7 cellular contexts compared by ENCODE assay signal in genomic region chr10:15860692-15861201, GRCh38. TPM values are rescaled to one million over a fixed set of nuclear protein-coding genes. Genes with fewer than 3 reads are reported as not detected.
DNase-seq lines count a peak whose midpoint lies in the region; ATAC-seq lines count a peak whose summit lies in the region.

No MANE protein-coding gene starts in this region.

- H3K4me3 ChIP-seq in HUES48 (ENCODE audit: low read depth, low read length) (peak overlapping the region; percentile 90), iPS-20b (ENCODE audit: low read length) (peak overlapping the region; percentile 93), stomach smooth muscle (ENCODE audit: low read length in 2 of 2) (peak overlapping the region; percentile 86 to 97)

- H3K27me3 ChIP-seq in HUES48 (ENCODE audit: control insufficient read depth, insufficient read depth, low read length) (peaks cover 41% of the 10 kb centered on the region), iPS-20b (ENCODE audit: insufficient read depth, low read length) (peaks cover 48% of the 10 kb centered on the region), stomach smooth muscle (ENCODE audit: control insufficient read depth in 1 of 2, insufficient read depth in 2 of 2, low read length in 2 of 2) (no peaks in the 10 kb centered on the region)

- H3K9me3 Mint-ChIP-seq in activated naive CD4-positive, alpha-beta T cell treated with anti-CD3 and anti-CD28 coated beads, Interleukin-2, amount 50 U/mL, for 72 hours: peaks cover 3 to 5% of the 10 kb centered on the region in 2 donors

- peaks cover 6% of the 10 kb centered on the region; the same call in 1 of the 2 replicates for H3K9me3 ChIP-seq in HUES48 (ENCODE audit: control insufficient read depth, insufficient read depth, low read length)
- peaks cover 9% of the 10 kb centered on the region for H3K9me3 ChIP-seq in iPS-20b (ENCODE audit: insufficient read depth, low read depth, low read length)
- H3K9me3 ChIP-seq in stomach smooth muscle (ENCODE audit: control insufficient read depth in 2 of 2, low read length in 2 of 2): no peaks in the 10 kb centered on the region

- DNase-seq in activated naive CD4-positive, alpha-beta T cell treated with anti-CD3 and anti-CD28 coated beads, Interleukin-2, amount 50 U/mL, for 72 hours (ENCODE audit: low spot score in 2 of 2): no peak
- DNase-seq in amniotic stem cell (lab: John Stamatoyannopoulos, UW) (no peak), NCI-H2227 (lab: John Stamatoyannopoulos, UW; ENCODE audit: unreplicated experiment) (no peak)

- H3K27ac ChIP-seq in HUES48 (ENCODE audit: low read depth, low read length) (no peak overlapping the region), iPS-20b (ENCODE audit: low read length) (no peak overlapping the region), stomach smooth muscle (ENCODE audit: low read length) (peak overlapping the region; percentile 49)

- H3K9ac ChIP-seq in HUES48 (ENCODE audit: low read depth, low read length) (no peak overlapping the region), iPS-20b (ENCODE audit: low read depth, low read length) (no peak overlapping the region), stomach smooth muscle (ENCODE audit: low read length in 2 of 2) (peak overlapping the region; percentile 73 to 81)

- H3K36me3 ChIP-seq in HUES48 (ENCODE audit: control insufficient read depth, insufficient read depth, low read length): no peaks in the 10 kb centered on the region
- H3K36me3 ChIP-seq in iPS-20b (ENCODE audit: insufficient read depth, low read depth, low read length): no peaks in the 10 kb centered on the region
- no peaks in the 10 kb centered on the region for H3K36me3 ChIP-seq in stomach smooth muscle (ENCODE audit: control insufficient read depth in 2 of 2, insufficient read depth in 2 of 2, low read length in 2 of 2)

- H3K4me1 ChIP-seq in HUES48 (ENCODE audit: control insufficient read depth, insufficient read depth, low read length) (no peaks in the 10 kb centered on the region), iPS-20b (ENCODE audit: insufficient read depth, low read length) (no peaks in the 10 kb centered on the region), stomach smooth muscle (ENCODE audit: control insufficient read depth, insufficient read depth, low read length) (no peaks in the 10 kb centered on the region)

- H3K27ac Mint-ChIP-seq in activated naive CD4-positive, alpha-beta T cell treated with anti-CD3 and anti-CD28 coated beads, Interleukin-2, amount 50 U/mL, for 72 hours: peak overlapping the region; percentile 94 to 97

- no peak for ATAC-seq in activated naive CD4-positive, alpha-beta T cell treated with anti-CD3 and anti-CD28 coated beads, Interleukin-2, amount 50 U/mL, for 72 hours
- ATAC-seq in HG03280 (IDR thresholded peaks at IDR 0.05; ENCODE audit: unreplicated experiment): no peak

- H3K36me3 Mint-ChIP-seq in activated naive CD4-positive, alpha-beta T cell treated with anti-CD3 and anti-CD28 coated beads, Interleukin-2, amount 50 U/mL, for 72 hours: peaks cover 15 to 24% of the 10 kb centered on the region in 2 donors

RNA-seq across cellular contexts. Expression of gene MINDY3, which starts 0.4 kb away (rescaled TPM):
- total RNA-seq in activated naive CD4-positive, alpha-beta T cell treated with anti-CD3 and anti-CD28 coated beads, Interleukin-2, amount 50 U/mL, for 72 hours: 10 to 100 TPM; 14.4 to 15.9 TPM

Comparison
In these comparisons a context has a peak if more than half of its experiments do, and no peak if none do; other contexts are left out.
1. H3K9ac ChIP-seq: peak in stomach smooth muscle (2 of 2); none in HUES48 (single experiment) and iPS-20b (single experiment).
2. Peak in every context shown above with its lines, with median percentiles within 50 percentile points of each other: H3K4me3 ChIP-seq.